In the genomic region with DNA sequence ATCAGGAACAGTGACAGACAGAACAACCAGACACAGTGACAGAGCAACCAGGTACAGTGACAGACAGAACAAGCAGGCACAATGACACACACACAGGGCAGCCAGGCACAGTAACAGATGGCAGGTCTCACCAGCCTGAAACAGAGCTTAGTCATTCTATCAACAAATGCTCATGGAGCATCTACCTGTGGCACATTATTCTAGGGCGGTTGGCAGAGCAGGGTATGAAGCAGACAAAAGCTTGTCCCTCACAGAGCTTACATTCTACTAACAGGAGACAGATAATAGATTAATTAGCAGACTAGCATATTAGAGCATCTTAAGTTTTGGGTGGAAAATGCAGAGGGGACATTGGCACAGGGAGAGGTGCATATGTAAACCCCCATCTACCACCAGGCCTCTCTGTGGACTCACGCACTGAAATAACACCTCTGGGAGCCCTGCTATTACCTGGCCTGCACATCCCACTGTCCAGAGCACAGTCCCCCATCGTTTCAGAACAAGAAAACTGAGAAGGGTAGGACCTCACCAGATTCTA, we compare ENCODE assay signal across 16 cellular contexts.
DNase-seq lines count a peak whose midpoint lies in the region; ATAC-seq, FAIRE-seq and TF ChIP-seq lines count a peak whose summit lies in the region.
"Had no signal": no experiment of that assay in that cellular context is flagged by ENCODE, and none has a peak within 500 bp of the region (broad histone marks: within the 10 kb centered on the region; RNA-seq: fewer than 3 reads in every experiment).

No MANE protein-coding gene starts in this region.

- POLR2A ChIA-PET in HEK293 (lab: Yijun Ruan, JAX), result no interaction called here
- POLR2A ChIA-PET in naive thymus-derived CD8-positive, alpha-beta T cell (lab: Charles Lee), result no interaction called here

- intact Hi-C loops in pancreas (cut with DNase I), result no loop called here

- no peak overlapping the region for H3K27ac Mint-ChIP-seq in activated naive CD4-positive, alpha-beta T cell treated with anti-CD3 and anti-CD28 coated beads, Interleukin-2, amount 10 ng/mL, durations not matched to agents 7 days and 5 days
- H3K27ac Mint-ChIP-seq in naive thymus-derived CD8-positive, alpha-beta T cell, result no peak overlapping the region

- no peak for FAIRE-seq in pancreas (lab: Jason Lieb, UNC)

- H3K4me3 Mint-ChIP-seq in activated naive CD4-positive, alpha-beta T cell treated with anti-CD3 and anti-CD28 coated beads, Interleukin-2, amount 10 ng/mL, durations not matched to agents 7 days and 5 days, result no peak overlapping the region
- no peak overlapping the region for H3K4me3 Mint-ChIP-seq in naive thymus-derived CD8-positive, alpha-beta T cell

- no peak overlapping the region for H3K4me3 ChIP-seq in HEK293 (ENCODE audit: low read depth, low read length)
- no peak overlapping the region for H3K4me3 ChIP-seq in pancreas
- H3K4me3 ChIP-seq: BLaER1 treated with 17β-estradiol and CSF1 and Interleukin-3, amounts not matched to agents 10 nM and 100 nM had no signal

- H3K4me1 ChIP-seq in HEK293 (ENCODE audit: control insufficient read depth, insufficient read depth, low read length) (no peaks in the 10 kb centered on the region), pancreas (no peaks in the 10 kb centered on the region)
- H3K4me1 ChIP-seq: BLaER1 treated with 17β-estradiol and CSF1 and Interleukin-3, amounts not matched to agents 10 nM and 100 nM had no signal

- H3K36me3 ChIP-seq in HEK293 (ENCODE audit: control insufficient read depth in 2 of 2, insufficient read depth in 1 of 2, low read length in 2 of 2), result no peaks in the 10 kb centered on the region
- H3K36me3 ChIP-seq in pancreas, result no peaks in the 10 kb centered on the region
- H3K36me3 ChIP-seq: BLaER1 treated with 17β-estradiol and CSF1 and Interleukin-3, amounts not matched to agents 10 nM and 100 nM had no signal

- no peaks in the 10 kb centered on the region for H3K36me3 Mint-ChIP-seq in activated naive CD4-positive, alpha-beta T cell treated with anti-CD3 and anti-CD28 coated beads, Interleukin-2, amount 10 ng/mL, durations not matched to agents 7 days and 5 days
- H3K36me3 Mint-ChIP-seq in naive thymus-derived CD8-positive, alpha-beta T cell, result peaks cover 0 to 28% (median 3%) of the 10 kb centered on the region in 3 donors

- H3K9me3 ChIP-seq in HEK293 (ENCODE audit: control insufficient read depth, insufficient read depth, low read depth, low read length) (no peaks in the 10 kb centered on the region), pancreas (no peaks in the 10 kb centered on the region)

- DNase-seq in NCI-H1694 treated with DMSO at 0.1 percent for 48 hours (lab: John Stamatoyannopoulos, UW) (peak; percentile 16), NCI-H1694 (lab: John Stamatoyannopoulos, UW) (no peak), ecto neural progenitor cell (ENCODE audit: low spot score) (peak; percentile 29), pancreas (no peak), COLO668 (lab: John Stamatoyannopoulos, UW; ENCODE audit: unreplicated experiment) (no peak)
- DNase-seq in activated naive CD4-positive, alpha-beta T cell treated with anti-CD3 and anti-CD28 coated beads, Interleukin-2, amount 10 ng/mL, durations not matched to agents 7 days and 5 days, result no peak
- no peak for DNase-seq in naive thymus-derived CD8-positive, alpha-beta T cell
- DNase-seq: DMS 273 treated with DMSO at 0.1 percent for 48 hours, HCEC 1CT, IMR-90, NCI-H2081, NCI-H345, NCI-H69, SHP77 had no signal

- H3K27ac ChIP-seq in HEK293 (ENCODE audit: extremely low read depth, low read depth, low read length), result no peak overlapping the region
- no peak overlapping the region for H3K27ac ChIP-seq in pancreas
- H3K27ac ChIP-seq: BLaER1 treated with 17β-estradiol and CSF1 and Interleukin-3, amounts not matched to agents 10 nM and 100 nM had no signal

- H3K27me3 Mint-ChIP-seq in activated naive CD4-positive, alpha-beta T cell treated with anti-CD3 and anti-CD28 coated beads, Interleukin-2, amount 10 ng/mL, durations not matched to agents 7 days and 5 days, result peaks cover 13% of the 10 kb centered on the region
- peaks cover 0 to 28% (median 11%) of the 10 kb centered on the region in 5 donors for H3K27me3 Mint-ChIP-seq in naive thymus-derived CD8-positive, alpha-beta T cell

- peak; percentile 55 to 74 (median 68) for ATAC-seq in pancreas
- no peak for ATAC-seq in naive thymus-derived CD8-positive, alpha-beta T cell

- no peaks in the 10 kb centered on the region for H3K27me3 ChIP-seq in pancreas
- H3K27me3 ChIP-seq: BLaER1 treated with 17β-estradiol and CSF1 and Interleukin-3, amounts not matched to agents 10 nM and 100 nM had no signal

- TF ChIP-seq CTCF in HEK293 (tag by site-specific recombination; IDR thresholded peaks at IDR 0.05) (no peak), pancreas (IDR thresholded peaks at IDR 0.05) (no peak)

- no peaks in the 10 kb centered on the region for H3K4me1 Mint-ChIP-seq in activated naive CD4-positive, alpha-beta T cell treated with anti-CD3 and anti-CD28 coated beads, Interleukin-2, amount 10 ng/mL, durations not matched to agents 7 days and 5 days
- H3K4me1 Mint-ChIP-seq in naive thymus-derived CD8-positive, alpha-beta T cell, result no peaks in the 10 kb centered on the region

- peaks cover 13% of the 10 kb centered on the region for H3K9me3 Mint-ChIP-seq in activated naive CD4-positive, alpha-beta T cell treated with anti-CD3 and anti-CD28 coated beads, Interleukin-2, amount 10 ng/mL, durations not matched to agents 7 days and 5 days
- peaks cover 6 to 37% (median 35%) of the 10 kb centered on the region in 9 donors for H3K9me3 Mint-ChIP-seq in naive thymus-derived CD8-positive, alpha-beta T cell

- WGBS in pancreas, 2 donors, result 87 to 89% methylated on average over 3 of the region's 3 CpGs

- CTCF ChIA-PET in HEK293 (lab: Yijun Ruan, JAX), result no interaction called here
- CTCF ChIA-PET in activated naive CD4-positive, alpha-beta T cell treated with anti-CD3 and anti-CD28 coated beads, Interleukin-2, amount 10 ng/mL, durations not matched to agents 7 days and 5 days (lab: Charles Lee), result no interaction called here

TF ChIP-seq in HEK293, 187 proteins besides CTCF, POLR2A, EP300 and RAD21:
- TF ChIP-seq ZNF311 (tag by site-specific recombination; IDR thresholded peaks at IDR 0.05; ENCODE audit: borderline replicate concordance), result no peak
- peak; percentile 46; the same call in 1 of the 2 replicates for TF ChIP-seq SCRT2 (tag by site-specific recombination; IDR thresholded peaks at IDR 0.05)

Comparison
In these comparisons a context has a peak if more than half of its experiments do, and no peak if none do; other contexts are left out.
1. DNase-seq: peak in NCI-H1694 treated with DMSO at 0.1 percent for 48 hours (single experiment) and ecto neural progenitor cell (single experiment); none in NCI-H1694 (single experiment), pancreas (0 of 6), activated naive CD4-positive, alpha-beta T cell treated with anti-CD3 and anti-CD28 coated beads, Interleukin-2, amount 10 ng/mL, durations not matched to agents 7 days and 5 days (single experiment), COLO668 (single experiment) and naive thymus-derived CD8-positive, alpha-beta T cell (0 of 10).
2. ATAC-seq: peak in pancreas (4 of 4); none in naive thymus-derived CD8-positive, alpha-beta T cell (0 of 2).